Comparison of ENCODE assay signal across 11 cellular contexts in the genomic region with DNA sequence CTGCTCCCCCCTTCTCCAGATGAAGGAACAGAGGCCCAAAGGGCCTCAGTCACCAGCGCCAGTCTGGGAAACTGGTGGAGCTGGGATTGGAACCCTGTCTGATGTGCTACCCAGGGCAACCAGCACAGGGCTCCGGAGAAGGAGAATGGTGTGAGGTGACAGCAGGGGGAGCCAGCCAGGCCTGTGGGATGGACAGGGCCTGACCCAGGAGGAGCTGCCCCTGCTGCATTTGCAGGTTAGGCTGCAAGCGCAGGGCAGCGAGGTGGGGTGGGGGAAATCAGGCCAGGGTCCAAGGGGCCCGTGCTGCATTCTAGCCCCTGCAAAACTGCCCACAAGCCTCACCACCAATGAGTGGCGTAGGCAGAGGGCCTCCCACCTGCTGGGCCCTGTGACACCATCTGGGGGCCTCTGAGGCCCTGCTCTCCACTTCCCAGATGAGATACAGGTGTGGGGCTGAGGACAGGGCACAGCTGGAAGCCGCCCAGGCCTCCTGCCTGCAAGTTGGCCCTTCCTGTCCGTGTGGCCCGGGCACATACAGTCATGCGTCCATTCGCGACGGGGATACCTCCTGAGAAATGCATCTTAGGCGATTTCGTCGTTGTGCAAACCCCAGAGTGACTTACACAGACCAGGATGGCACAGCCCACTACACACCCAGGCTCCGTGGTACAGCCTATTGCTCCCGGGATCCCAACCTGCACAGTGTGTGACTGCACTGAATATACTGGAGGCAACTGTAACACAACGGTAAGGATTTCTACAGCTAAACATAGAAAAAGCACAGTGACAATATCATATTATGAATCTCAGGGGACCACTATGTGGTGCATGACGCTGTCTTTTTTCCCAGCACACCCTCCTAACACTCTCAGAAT. TPM values are rescaled to one million over a fixed set of nuclear protein-coding genes. Genes with fewer than 3 reads are reported as not detected.
DNase-seq lines count a peak whose midpoint lies in the region; ATAC-seq and TF ChIP-seq lines count a peak whose summit lies in the region.
"Had no signal": no experiment of that assay in that cellular context is flagged by ENCODE, and none has a peak within 500 bp of the region (broad histone marks: within the 10 kb centered on the region; RNA-seq: fewer than 3 reads in every experiment).

No MANE protein-coding gene starts in this region.

- no peak for ATAC-seq in GM21786 (IDR thresholded peaks at IDR 0.05; ENCODE audit: unreplicated experiment)
- ATAC-seq: stimulated activated memory B cell treated with anti-CD40 and anti-IgM and Interleukin-4, amounts not matched to agents 10 μg/mL and 1 μg/mL and 100 μg/mL, for 72 hours had no signal

- no peak for TF ChIP-seq POLR2A in thyroid gland (IDR thresholded peaks at IDR 0.05)

- 0 out of 2 replicates have a peak, but pooled peaks have one; percentile 3 for TF ChIP-seq RAD21 in SK-N-SH (IDR thresholded peaks at IDR 0.05; ENCODE audit: low read length)

- TF ChIP-seq CTCF in SK-N-SH (IDR thresholded peaks at IDR 0.05) (0 out of 2 replicates have a peak, but pooled peaks have one; percentile 11), cardiac muscle cell (IDR thresholded peaks at IDR 0.05; ENCODE audit: low read depth, low read length) (peak; percentile 15), thyroid gland (IDR thresholded peaks at IDR 0.05) (no peak)

- H3K4me3 ChIP-seq in SK-N-SH (ENCODE audit: low read depth in 2 of 2, low read length in 1 of 2) (no peak overlapping the region), cardiac muscle cell (no peak overlapping the region), thyroid gland (replicated peaks in 1 of 3) (no peak overlapping the region)

- no peak overlapping the region for H3K9ac ChIP-seq in SK-N-SH

- no peak overlapping the region for H2AFZ ChIP-seq in SK-N-SH (ENCODE audit: low read depth)

- TF ChIP-seq EP300 in SK-N-SH (IDR thresholded peaks at IDR 0.05; ENCODE audit: borderline replicate concordance in 1 of 2, low read depth in 1 of 2, low read length in 1 of 2) = no peak

- no peaks in the 10 kb centered on the region for H3K27me3 ChIP-seq in SK-N-SH (ENCODE audit: insufficient read depth)
- H3K27me3 ChIP-seq in cardiac muscle cell = peaks cover 38% of the 10 kb centered on the region
- no peaks in the 10 kb centered on the region for H3K27me3 ChIP-seq in thyroid gland

- H3K4me2 ChIP-seq in SK-N-SH = no peak overlapping the region

- H3K4me1 ChIP-seq in SK-N-SH (ENCODE audit: control insufficient read depth in 1 of 2, insufficient read depth in 2 of 2, low read depth in 1 of 2, low read length in 1 of 2) (peaks cover 0 to 18% of the 10 kb centered on the region in 2 experiments; a peak in 1 of 4 replicates), cardiac muscle cell (ENCODE audit: low read depth) (no peaks in the 10 kb centered on the region), thyroid gland (peaks cover 0 to 9% of the 10 kb centered on the region in 2 donors)

- POLR2A ChIA-PET in SK-N-SH (lab: Yijun Ruan, JAX) = no interaction called here

- H4K20me1 ChIP-seq in SK-N-SH (ENCODE audit: insufficient read depth) = no peaks in the 10 kb centered on the region

- no peaks in the 10 kb centered on the region for H3K9me3 ChIP-seq in SK-N-SH
- no peaks in the 10 kb centered on the region for H3K9me3 ChIP-seq in cardiac muscle cell (ENCODE audit: low read depth)
- H3K9me3 ChIP-seq in thyroid gland = no peaks in the 10 kb centered on the region

- no peaks in the 10 kb centered on the region for H3K79me2 ChIP-seq in SK-N-SH (ENCODE audit: insufficient read depth)

- CTCF ChIA-PET in SK-N-SH (lab: Yijun Ruan, JAX) = interaction anchor here (0.7 to 1.6 kb wide), 5 partner anchors 9 to 27 kb away, joined by 3 to 6 read pairs (median 3); no protein-coding TSS in a partner anchor

- no peaks in the 10 kb centered on the region for H3K36me3 ChIP-seq in SK-N-SH (replicated peaks in 1 of 2; ENCODE audit: control insufficient read depth in 1 of 2, insufficient read depth in 2 of 2, low read length in 1 of 2)
- H3K36me3 ChIP-seq in cardiac muscle cell = no peaks in the 10 kb centered on the region
- H3K36me3 ChIP-seq in thyroid gland = no peaks in the 10 kb centered on the region

- intact Hi-C loops in thyroid gland (cut with DNase I) = no loop called here

- peak; percentile 62 for DNase-seq in activated effector memory CD4-positive, alpha-beta T cell treated with anti-CD3 and anti-CD28 coated beads, Interleukin-2, amount 50 U/mL, for 16 hours
- no peak for DNase-seq in activated effector memory CD4-positive, alpha-beta T cell treated with Interleukin-2 at 50 U/mL for 16 hours
- DNase-seq in SK-N-SH = no peak
- DNase-seq in cardiac muscle cell (ENCODE audit: low read depth in 1 of 2, low spot score in 1 of 2) = peak in 1 of 2 donors; percentile 46
- DNase-seq in thyroid gland = peak; percentile 0 to 1
- DNase-seq in globus pallidus (ENCODE audit: low spot score) = no peak
- DNase-seq in GF-D8 (lab: John Stamatoyannopoulos, UW) = no peak
- DNase-seq: activated CD4-positive, CD25-positive, alpha-beta regulatory T cell; MM.1S had no signal

- no peaks in the 10 kb centered on the region for H3F3A ChIP-seq in SK-N-SH (replicated peaks; ENCODE audit: insufficient read depth)

- WGBS in SK-N-SH (ENCODE audit: low lambda C conversion rate) = 63% methylated on average over 12 of the region's 20 CpGs
- 84 to 86% methylated on average over 15 to 18 of the region's 20 CpGs for WGBS in thyroid gland, 2 donors

- no peak overlapping the region for H3K27ac ChIP-seq in SK-N-SH (ENCODE audit: low read depth in 2 of 2, low read length in 1 of 2)
- H3K27ac ChIP-seq in cardiac muscle cell = no peak overlapping the region
- H3K27ac ChIP-seq in thyroid gland = no peak overlapping the region

- no peaks in the 10 kb centered on the region for H3K9me2 ChIP-seq in SK-N-SH

TF ChIP-seq in SK-N-SH, 30 proteins besides CTCF, POLR2A, EP300 and RAD21:
- TF ChIP-seq USF1 (IDR thresholded peaks at IDR 0.05; ENCODE audit: borderline replicate concordance, low read depth) = no peak
- TF ChIP-seq GABPA (IDR thresholded peaks at IDR 0.05; ENCODE audit: low read depth) = no peak
- no peak for TF ChIP-seq PBX3 (IDR thresholded peaks at IDR 0.05)
- TF ChIP-seq IRF3 (IDR thresholded peaks at IDR 0.05; ENCODE audit: low read depth, low read length) = no peak
- no peak for TF ChIP-seq MXI1 (IDR thresholded peaks at IDR 0.05; ENCODE audit: low read depth, low read length)
- no peak for TF ChIP-seq TAF1 (IDR thresholded peaks at IDR 0.05; ENCODE audit: borderline replicate concordance, low read depth, low read length)
- TF ChIP-seq, protein P1, sequence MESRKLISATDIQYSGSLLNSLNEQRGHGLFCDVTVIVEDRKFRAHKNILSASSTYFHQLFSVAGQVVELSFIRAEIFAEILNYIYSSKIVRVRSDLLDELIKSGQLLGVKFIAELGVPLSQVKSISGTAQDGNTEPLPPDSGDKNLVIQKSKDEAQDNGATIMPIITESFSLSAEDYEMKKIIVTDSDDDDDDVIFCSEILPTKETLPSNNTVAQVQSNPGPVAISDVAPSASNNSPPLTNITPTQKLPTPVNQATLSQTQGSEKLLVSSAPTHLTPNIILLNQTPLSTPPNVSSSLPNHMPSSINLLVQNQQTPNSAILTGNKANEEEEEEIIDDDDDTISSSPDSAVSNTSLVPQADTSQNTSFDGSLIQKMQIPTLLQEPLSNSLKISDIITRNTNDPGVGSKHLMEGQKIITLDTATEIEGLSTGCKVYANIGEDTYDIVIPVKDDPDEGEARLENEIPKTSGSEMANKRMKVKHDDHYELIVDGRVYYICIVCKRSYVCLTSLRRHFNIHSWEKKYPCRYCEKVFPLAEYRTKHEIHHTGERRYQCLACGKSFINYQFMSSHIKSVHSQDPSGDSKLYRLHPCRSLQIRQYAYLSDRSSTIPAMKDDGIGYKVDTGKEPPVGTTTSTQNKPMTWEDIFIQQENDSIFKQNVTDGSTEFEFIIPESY (IDR thresholded peaks at IDR 0.05; ENCODE audit: borderline replicate concordance, low read depth) = no peak
- no peak for TF ChIP-seq TEAD4 (IDR thresholded peaks at IDR 0.05; ENCODE audit: borderline replicate concordance, insufficient read depth)
- TF ChIP-seq TCF12 (IDR thresholded peaks at IDR 0.05) = no peak
- no peak for TF ChIP-seq FOXM1 (IDR thresholded peaks at IDR 0.05; ENCODE audit: low read depth)

RNA-seq across cellular contexts. Expression of gene RASGEF1A, which starts 45.2 kb away (rescaled TPM):
- polyA plus RNA-seq in SK-N-SH (2012; rRNA removed) = not detected in 2 replicates
- 0.01 TPM in 1 of 2 replicates, not detected in the other for polyA plus RNA-seq in SK-N-SH (2012; cell fraction: cytosol; rRNA removed)
- not detected in 2 replicates for polyA plus RNA-seq in SK-N-SH (2012; cell fraction: nucleus; rRNA removed)
- total RNA-seq in cardiac muscle cell = 3.4 and 4.2 TPM in 2 replicates
- 0.91 and 4.4 TPM in 2 replicates for polyA plus RNA-seq in cardiac muscle cell
- total RNA-seq in thyroid gland = 1 to 10 TPM; 1.2 to 3.0 (median 2.0) TPM

Comparison
In these comparisons a context has a peak if more than half of its experiments do, and no peak if none do; other contexts are left out.
1. DNase-seq: peak in activated effector memory CD4-positive, alpha-beta T cell treated with anti-CD3 and anti-CD28 coated beads, Interleukin-2, amount 50 U/mL, for 16 hours (single experiment) and thyroid gland (2 of 2); none in activated effector memory CD4-positive, alpha-beta T cell treated with Interleukin-2 at 50 U/mL for 16 hours (single experiment), SK-N-SH (single experiment), globus pallidus (single experiment) and GF-D8 (single experiment).
2. CTCF ChIP-seq: peak in SK-N-SH (single experiment) and cardiac muscle cell (single experiment); none in thyroid gland (0 of 6).